Comparison of ENCODE assay signal across 14 cellular contexts in the genomic region with DNA sequence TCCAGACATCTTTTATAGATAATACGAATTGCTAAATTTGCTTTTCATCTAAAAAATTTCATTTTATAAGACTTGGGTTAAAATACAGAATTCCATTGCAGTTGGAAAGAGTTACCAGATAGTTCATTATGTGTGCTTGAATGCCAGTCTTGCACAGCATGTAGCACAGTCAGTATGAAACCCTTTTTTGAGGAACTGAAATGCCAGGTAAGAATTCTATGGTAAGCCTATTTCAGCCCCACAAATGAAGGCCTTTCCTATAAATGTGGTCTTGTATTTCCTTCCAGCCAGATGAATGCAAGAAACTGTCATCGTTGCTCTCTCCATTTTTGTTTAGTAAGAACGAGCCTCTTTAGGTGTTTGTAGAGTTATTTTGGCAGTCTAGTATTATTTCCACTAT.
DNase-seq lines count a peak whose midpoint lies in the region; ATAC-seq and TF ChIP-seq lines count a peak whose summit lies in the region.
"Had no signal": no experiment of that assay in that cellular context is flagged by ENCODE, and none has a peak within 500 bp of the region (broad histone marks: within the 10 kb centered on the region; RNA-seq: fewer than 3 reads in every experiment).

No MANE protein-coding gene starts in this region.

- DNase-seq in CD1c-positive myeloid dendritic cell (ENCODE audit: extremely low spot score) (peak; percentile 14), GM19238 (ENCODE audit: insufficient read length, low spot score) (peak; percentile 11), NCI-H748 (lab: John Stamatoyannopoulos, UW; ENCODE audit: unreplicated experiment) (no peak), NCI-H748 treated with DMSO at 0.1 percent for 48 hours (lab: John Stamatoyannopoulos, UW) (no peak), caudate nucleus (lab: John Stamatoyannopoulos, UW) (no peak)
- DNase-seq: activated effector memory CD4-positive, alpha-beta T cell treated with anti-CD3 and anti-CD28 coated beads, Interleukin-2, amount 50 U/mL, for 16 hours; DND-41; NCI-H1105 treated with DMSO at 0.1 percent for 48 hours had no signal

- H3K27ac ChIP-seq in caudate nucleus (ENCODE audit: low read depth, low read length) = no peak overlapping the region
- H3K27ac ChIP-seq: A549, VCaP had no signal

- ATAC-seq in HG02623 (IDR thresholded peaks at IDR 0.05; ENCODE audit: unreplicated experiment) (peak; percentile 97), HG03439 (IDR thresholded peaks at IDR 0.05; ENCODE audit: unreplicated experiment) (peak; percentile 78), SK-N-SH treated with all-trans-retinoic acid at 6 μM for 48 hours (no peak)
- ATAC-seq: A549, HCT116 had no signal

TF ChIP-seq in SK-N-SH treated with all-trans-retinoic acid at 6 μM for 48 hours, 23 proteins besides CTCF, POLR2A, EP300 and RAD21:
- TF ChIP-seq RARB (CRISPR knock-in tag; IDR thresholded peaks at IDR 0.05) = no peak
- TF ChIP-seq ZFP30 (CRISPR knock-in tag; IDR thresholded peaks at IDR 0.05) = no peak
- no peak for TF ChIP-seq ZNF8 (CRISPR knock-in tag; IDR thresholded peaks at IDR 0.05)
- TF ChIP-seq, protein P1, sequence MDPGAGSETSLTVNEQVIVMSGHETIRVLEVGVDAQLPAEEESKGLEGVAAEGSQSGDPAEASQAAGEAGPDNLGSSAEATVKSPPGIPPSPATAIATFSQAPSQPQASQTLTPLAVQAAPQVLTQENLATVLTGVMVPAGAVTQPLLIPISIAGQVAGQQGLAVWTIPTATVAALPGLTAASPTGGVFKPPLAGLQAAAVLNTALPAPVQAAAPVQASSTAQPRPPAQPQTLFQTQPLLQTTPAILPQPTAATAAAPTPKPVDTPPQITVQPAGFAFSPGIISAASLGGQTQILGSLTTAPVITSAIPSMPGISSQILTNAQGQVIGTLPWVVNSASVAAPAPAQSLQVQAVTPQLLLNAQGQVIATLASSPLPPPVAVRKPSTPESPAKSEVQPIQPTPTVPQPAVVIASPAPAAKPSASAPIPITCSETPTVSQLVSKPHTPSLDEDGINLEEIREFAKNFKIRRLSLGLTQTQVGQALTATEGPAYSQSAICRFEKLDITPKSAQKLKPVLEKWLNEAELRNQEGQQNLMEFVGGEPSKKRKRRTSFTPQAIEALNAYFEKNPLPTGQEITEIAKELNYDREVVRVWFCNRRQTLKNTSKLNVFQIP (CRISPR knock-in tag; IDR thresholded peaks at IDR 0.05; ENCODE audit: borderline replicate concordance, low read depth) = no peak
- no peak for TF ChIP-seq TCF4 (CRISPR knock-in tag; IDR thresholded peaks at IDR 0.05; ENCODE audit: borderline replicate concordance)
- no peak for TF ChIP-seq TOX (CRISPR knock-in tag; IDR thresholded peaks at IDR 0.05; ENCODE audit: borderline replicate concordance)
- TF ChIP-seq, protein P2, sequence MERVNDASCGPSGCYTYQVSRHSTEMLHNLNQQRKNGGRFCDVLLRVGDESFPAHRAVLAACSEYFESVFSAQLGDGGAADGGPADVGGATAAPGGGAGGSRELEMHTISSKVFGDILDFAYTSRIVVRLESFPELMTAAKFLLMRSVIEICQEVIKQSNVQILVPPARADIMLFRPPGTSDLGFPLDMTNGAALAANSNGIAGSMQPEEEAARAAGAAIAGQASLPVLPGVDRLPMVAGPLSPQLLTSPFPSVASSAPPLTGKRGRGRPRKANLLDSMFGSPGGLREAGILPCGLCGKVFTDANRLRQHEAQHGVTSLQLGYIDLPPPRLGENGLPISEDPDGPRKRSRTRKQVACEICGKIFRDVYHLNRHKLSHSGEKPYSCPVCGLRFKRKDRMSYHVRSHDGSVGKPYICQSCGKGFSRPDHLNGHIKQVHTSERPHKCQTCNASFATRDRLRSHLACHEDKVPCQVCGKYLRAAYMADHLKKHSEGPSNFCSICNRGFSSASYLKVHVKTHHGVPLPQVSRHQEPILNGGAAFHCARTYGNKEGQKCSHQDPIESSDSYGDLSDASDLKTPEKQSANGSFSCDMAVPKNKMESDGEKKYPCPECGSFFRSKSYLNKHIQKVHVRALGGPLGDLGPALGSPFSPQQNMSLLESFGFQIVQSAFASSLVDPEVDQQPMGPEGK (CRISPR knock-in tag; IDR thresholded peaks at IDR 0.05; ENCODE audit: borderline replicate concordance) = no peak
- TF ChIP-seq ZC3H10 (CRISPR knock-in tag; IDR thresholded peaks at IDR 0.05) = no peak
- no peak for TF ChIP-seq SNAI2 (CRISPR knock-in tag; IDR thresholded peaks at IDR 0.05)
- no peak for TF ChIP-seq CSDC2 (CRISPR knock-in tag; IDR thresholded peaks at IDR 0.05)
- no peak for TF ChIP-seq GLIS3 (CRISPR knock-in tag; IDR thresholded peaks at IDR 0.05)
- no peak for TF ChIP-seq ISL1 (CRISPR knock-in tag; IDR thresholded peaks at IDR 0.05)
- TF ChIP-seq, protein P3, sequence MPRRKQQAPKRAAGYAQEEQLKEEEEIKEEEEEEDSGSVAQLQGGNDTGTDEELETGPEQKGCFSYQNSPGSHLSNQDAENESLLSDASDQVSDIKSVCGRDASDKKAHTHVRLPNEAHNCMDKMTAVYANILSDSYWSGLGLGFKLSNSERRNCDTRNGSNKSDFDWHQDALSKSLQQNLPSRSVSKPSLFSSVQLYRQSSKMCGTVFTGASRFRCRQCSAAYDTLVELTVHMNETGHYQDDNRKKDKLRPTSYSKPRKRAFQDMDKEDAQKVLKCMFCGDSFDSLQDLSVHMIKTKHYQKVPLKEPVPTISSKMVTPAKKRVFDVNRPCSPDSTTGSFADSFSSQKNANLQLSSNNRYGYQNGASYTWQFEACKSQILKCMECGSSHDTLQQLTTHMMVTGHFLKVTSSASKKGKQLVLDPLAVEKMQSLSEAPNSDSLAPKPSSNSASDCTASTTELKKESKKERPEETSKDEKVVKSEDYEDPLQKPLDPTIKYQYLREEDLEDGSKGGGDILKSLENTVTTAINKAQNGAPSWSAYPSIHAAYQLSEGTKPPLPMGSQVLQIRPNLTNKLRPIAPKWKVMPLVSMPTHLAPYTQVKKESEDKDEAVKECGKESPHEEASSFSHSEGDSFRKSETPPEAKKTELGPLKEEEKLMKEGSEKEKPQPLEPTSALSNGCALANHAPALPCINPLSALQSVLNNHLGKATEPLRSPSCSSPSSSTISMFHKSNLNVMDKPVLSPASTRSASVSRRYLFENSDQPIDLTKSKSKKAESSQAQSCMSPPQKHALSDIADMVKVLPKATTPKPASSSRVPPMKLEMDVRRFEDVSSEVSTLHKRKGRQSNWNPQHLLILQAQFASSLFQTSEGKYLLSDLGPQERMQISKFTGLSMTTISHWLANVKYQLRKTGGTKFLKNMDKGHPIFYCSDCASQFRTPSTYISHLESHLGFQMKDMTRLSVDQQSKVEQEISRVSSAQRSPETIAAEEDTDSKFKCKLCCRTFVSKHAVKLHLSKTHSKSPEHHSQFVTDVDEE (CRISPR knock-in tag; IDR thresholded peaks at IDR 0.05) = no peak
- TF ChIP-seq ZFP3 (CRISPR knock-in tag; IDR thresholded peaks at IDR 0.05) = no peak
- no peak for TF ChIP-seq ZNF70 (CRISPR knock-in tag; IDR thresholded peaks at IDR 0.05)
- TF ChIP-seq ZNF565 (CRISPR knock-in tag; conservative IDR thresholded peaks at IDR 0.05; ENCODE audit: low read depth) = no peak
- TF ChIP-seq PPARA (CRISPR knock-in tag; IDR thresholded peaks at IDR 0.05; ENCODE audit: borderline replicate concordance) = no peak

Comparison
In these comparisons a context has a peak if more than half of its experiments do, and no peak if none do; other contexts are left out.
1. DNase-seq: peak in CD1c-positive myeloid dendritic cell (single experiment) and GM19238 (single experiment); none in NCI-H748 (single experiment), NCI-H748 treated with DMSO at 0.1 percent for 48 hours (single experiment) and caudate nucleus (0 of 61).